In the genomic region with DNA sequence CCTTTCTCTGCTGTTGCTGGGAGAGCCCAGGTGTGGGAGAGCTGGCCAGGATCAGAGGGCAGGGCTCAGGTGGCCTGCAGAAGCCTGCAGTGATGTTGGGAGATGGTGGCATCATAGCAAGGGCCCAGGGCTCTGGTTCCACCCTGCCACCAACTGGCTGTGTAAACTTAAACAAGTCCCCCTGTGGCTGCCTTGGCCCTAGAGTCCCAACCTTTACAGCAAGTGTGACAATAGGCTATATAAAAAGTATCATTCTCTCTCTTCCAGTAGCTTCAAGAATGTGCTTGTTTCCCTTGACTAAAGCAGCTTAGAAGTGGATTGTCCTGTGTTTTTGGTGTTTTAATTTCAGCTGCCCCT, we compare ENCODE assay signal across 14 cellular contexts.
A peak's percentile ranks its signal among the peaks of the same experiment; 100 is the strongest.
DNase-seq lines count a peak whose midpoint lies in the region; ATAC-seq and TF ChIP-seq lines count a peak whose summit lies in the region.
"Had no signal": no experiment of that assay in that cellular context is flagged by ENCODE, and none has a peak within 500 bp of the region (broad histone marks: within the 10 kb centered on the region; RNA-seq: fewer than 3 reads in every experiment).

No MANE protein-coding gene starts in this region.

- H3K27ac Mint-ChIP-seq in chondrocyte (ENCODE audit: unreplicated experiment), result peak overlapping the region; percentile 41
- H3K27ac Mint-ChIP-seq in stimulated activated naive CD8-positive, alpha-beta T cell treated with anti-CD3 and anti-CD28 coated beads, Interleukin-15, amount 100 ng/mL, for 72 hours, result no peak overlapping the region

- H3K4me3 ChIP-seq in heart right ventricle (no peak overlapping the region), IMR-90 (ENCODE audit: insufficient read depth, low read depth, low read length) (no peak overlapping the region)
- H3K4me3 ChIP-seq: vagina had no signal

- H3K4me3 Mint-ChIP-seq in chondrocyte (ENCODE audit: unreplicated experiment), result no peak overlapping the region
- H3K4me3 Mint-ChIP-seq in stimulated activated naive CD8-positive, alpha-beta T cell treated with anti-CD3 and anti-CD28 coated beads, Interleukin-15, amount 100 ng/mL, for 72 hours, result no peak overlapping the region

- in situ Hi-C loops in IMR-90 (cut with MboI; ENCODE audit: low sequenced_read_pairs), result no loop called here

- H3K27ac ChIP-seq in heart right ventricle (peak overlapping the region in 6 of 10 donors; percentile 7 to 70 (median 52)), IMR-90 (ENCODE audit: insufficient read depth, low read length) (no peak overlapping the region)
- H3K27ac ChIP-seq: vagina had no signal

- no peak overlapping the region for H4K91ac ChIP-seq in IMR-90 (ENCODE audit: insufficient read depth, low read depth, low read length)

- intact Hi-C loops in heart right ventricle (cut with DNase I) (loop anchor here in 1 of 10 donors (5.0 kb wide), 1 partner anchor 85 kb away; no protein-coding TSS in a partner anchor), cardiac septum (cut with DNase I) (no loop called here), IMR-90 (cut with micrococcal nuclease) (loop anchor here (2.0 kb wide), 1 partner anchor 58 kb away; no protein-coding TSS in a partner anchor)

- H3K27me3 ChIP-seq in heart right ventricle (no peaks in the 10 kb centered on the region), IMR-90 (ENCODE audit: control insufficient read depth, insufficient read depth, low read length) (peaks cover 7% of the 10 kb centered on the region; the same call in 1 of the 2 replicates)
- H3K27me3 ChIP-seq: brain microvascular endothelial cell, vagina had no signal

- peaks cover 3% of the 10 kb centered on the region; the same call in 1 of the 2 replicates for H4K20me1 ChIP-seq in IMR-90 (ENCODE audit: insufficient read depth, low read length)

- no peak overlapping the region for H3K23ac ChIP-seq in IMR-90 (ENCODE audit: low read depth, low read length)

- no peak overlapping the region for H3K4me2 ChIP-seq in IMR-90 (ENCODE audit: low read depth, low read length)

- H3K56ac ChIP-seq in IMR-90 (ENCODE audit: extremely low read depth, insufficient read depth, low read length), result no peak overlapping the region

- H3K27me3 Mint-ChIP-seq in chondrocyte (ENCODE audit: low read depth), result peaks cover 1% of the 10 kb centered on the region
- peaks cover 58% of the 10 kb centered on the region for H3K27me3 Mint-ChIP-seq in stimulated activated naive CD8-positive, alpha-beta T cell treated with anti-CD3 and anti-CD28 coated beads, Interleukin-15, amount 100 ng/mL, for 72 hours

- no TSS peak for BruUV-seq in IMR-90 (replicated peaks; lab: Mats Ljungman, UMichigan)

- POLR2A ChIA-PET in IMR-90 (lab: Charles Lee; ENCODE audit: unreplicated experiment), result no interaction called here

- peaks cover 19% of the 10 kb centered on the region for H3K9me1 ChIP-seq in IMR-90 (ENCODE audit: insufficient read depth, low read length)

- TF ChIP-seq POLR2A in IMR-90 (IDR thresholded peaks at IDR 0.05; ENCODE audit: low read depth, low read length), result no peak

- H3K4me1 ChIP-seq in heart right ventricle (peaks cover 0 to 16% (median 8%) of the 10 kb centered on the region in 9 donors), IMR-90 (ENCODE audit: control insufficient read depth, insufficient read depth, low read length) (peaks cover 11% of the 10 kb centered on the region)
- H3K4me1 ChIP-seq: vagina had no signal

- 0 out of 2 replicates have a peak overlapping the region, but pooled peaks have one; percentile 9 for H2BK20ac ChIP-seq in IMR-90 (ENCODE audit: low read depth, low read length)

- H2AFZ ChIP-seq in IMR-90 (replicated peaks; ENCODE audit: low read length, poor library complexity), result peak overlapping the region; percentile 5

- no peaks in the 10 kb centered on the region for H3K79me1 ChIP-seq in IMR-90 (ENCODE audit: low read depth in 1 of 2, low read length in 2 of 2)

- H3K14ac ChIP-seq in IMR-90 (replicated peaks; ENCODE audit: low read depth, low read length), result no peak overlapping the region

- ATAC-seq in heart right ventricle, result no peak
- no peak; the same call in 1 of the 2 replicates for ATAC-seq in IMR-90 (ENCODE audit: low read depth)
- peak; percentile 63 for ATAC-seq in stimulated activated naive CD8-positive, alpha-beta T cell treated with anti-CD3 and anti-CD28 coated beads, Interleukin-15, amount 100 ng/mL, for 72 hours
- no peak for ATAC-seq in GM18520 (IDR thresholded peaks at IDR 0.05; ENCODE audit: unreplicated experiment)
- ATAC-seq in HG03139 (IDR thresholded peaks at IDR 0.05; ENCODE audit: unreplicated experiment), result no peak
- ATAC-seq: left colon had no signal

- H3K4ac ChIP-seq in IMR-90 (ENCODE audit: low read depth, low read length), result no peak overlapping the region; the same call in 1 of the 2 replicates

- TF ChIP-seq RAD21 in IMR-90 (IDR thresholded peaks at IDR 0.05; ENCODE audit: low read length), result no peak

- TF ChIP-seq CTCF in heart right ventricle (IDR thresholded peaks at IDR 0.05), result no peak
- no peak for TF ChIP-seq CTCF in IMR-90 (conservative IDR thresholded peaks at IDR 0.05; ENCODE audit: low read depth, low read length)
- TF ChIP-seq CTCF in chondrocyte (IDR thresholded peaks at IDR 0.05), result no peak

- no peak overlapping the region for H3K18ac ChIP-seq in IMR-90 (ENCODE audit: low read depth, low read length)

- H2BK120ac ChIP-seq in IMR-90 (ENCODE audit: low read depth, low read length), result peak overlapping the region; percentile 1; the same call in 1 of the 2 replicates

- no peak overlapping the region for H2AK5ac ChIP-seq in IMR-90 (ENCODE audit: low read depth, low read length)

- no peaks in the 10 kb centered on the region for H3K36me3 Mint-ChIP-seq in chondrocyte (ENCODE audit: low read depth)

- no peak overlapping the region for H4K8ac ChIP-seq in IMR-90 (ENCODE audit: low read depth in 2 of 2, low read length in 2 of 2)

- H2BK15ac ChIP-seq in IMR-90 (ENCODE audit: low read depth, low read length), result no peak overlapping the region

- no peak for DNase-seq in heart right ventricle
- no peak for DNase-seq in cardiac septum (ENCODE audit: low spot score)
- DNase-seq in IMR-90, result no peak
- no peak for DNase-seq in chondrocyte (ENCODE audit: low spot score)
- DNase-seq in stimulated activated naive CD8-positive, alpha-beta T cell treated with anti-CD3 and anti-CD28 coated beads, Interleukin-15, amount 100 ng/mL, for 72 hours, result no peak
- DNase-seq in epidermal melanocyte (ENCODE audit: insufficient read length, low spot score), result no peak
- DNase-seq: activated naive CD4-positive, alpha-beta T cell; Kasumi-1; left colon; stimulated activated naive CD4-positive, alpha-beta T cell had no signal

- H3K36me3 ChIP-seq in heart right ventricle (no peaks in the 10 kb centered on the region), IMR-90 (ENCODE audit: control insufficient read depth, insufficient read depth, low read length) (no peaks in the 10 kb centered on the region)
- H3K36me3 ChIP-seq: brain microvascular endothelial cell, vagina had no signal

- no peak overlapping the region for H3K9ac ChIP-seq in IMR-90 (ENCODE audit: low read depth, low read length)

- CTCF ChIA-PET in IMR-90 (lab: Yijun Ruan, JAX), result interaction anchor here (0.6 kb wide), 1 partner anchor 14 kb away, joined by 4 read pairs; no protein-coding TSS in a partner anchor

- no peak overlapping the region for H2AK9ac ChIP-seq in IMR-90 (replicated peaks; ENCODE audit: low read depth, low read length, poor library complexity)

- H4K5ac ChIP-seq in IMR-90 (ENCODE audit: low read depth, low read length), result no peak overlapping the region

- H3K4me1 Mint-ChIP-seq in chondrocyte (ENCODE audit: low read depth), result peaks cover 32% of the 10 kb centered on the region
- H3K4me1 Mint-ChIP-seq in stimulated activated naive CD8-positive, alpha-beta T cell treated with anti-CD3 and anti-CD28 coated beads, Interleukin-15, amount 100 ng/mL, for 72 hours, result peaks cover 28% of the 10 kb centered on the region

- dilution Hi-C loops in IMR-90 (cut with HindIII; ENCODE audit: low sequenced_read_pairs, unreplicated experiment), result no loop called here

- H3K9me3 Mint-ChIP-seq in chondrocyte (ENCODE audit: low read depth), result no peaks in the 10 kb centered on the region
- H3K9me3 Mint-ChIP-seq in stimulated activated naive CD8-positive, alpha-beta T cell treated with anti-CD3 and anti-CD28 coated beads, Interleukin-15, amount 100 ng/mL, for 72 hours, result no peaks in the 10 kb centered on the region

- H3K9me3 ChIP-seq in heart right ventricle (no peaks in the 10 kb centered on the region), IMR-90 (ENCODE audit: control insufficient read depth, insufficient read depth, low read length) (no peaks in the 10 kb centered on the region)
- H3K9me3 ChIP-seq: vagina had no signal

- no peak overlapping the region for H2BK5ac ChIP-seq in IMR-90 (ENCODE audit: low read depth, low read length, poor library complexity, severe bottlenecking)

TF ChIP-seq in IMR-90, 13 proteins besides CTCF, POLR2A, EP300 and RAD21 (continues in another document):
- TF ChIP-seq SMC3 (IDR thresholded peaks at IDR 0.05; ENCODE audit: low read depth, low read length) (no peak), MAZ (IDR thresholded peaks at IDR 0.05; ENCODE audit: borderline replicate concordance, low read depth, low read length) (no peak), NFE2L2 (IDR thresholded peaks at IDR 0.05; ENCODE audit: low read depth, low read length) (no peak), MAFK (IDR thresholded peaks at IDR 0.05; ENCODE audit: low read depth, low read length) (no peak), FOS (IDR thresholded peaks at IDR 0.05; ENCODE audit: low read depth, low read length) (no peak), BHLHE40 (IDR thresholded peaks at IDR 0.05; ENCODE audit: low read depth, low read length) (no peak), RFX5 (IDR thresholded peaks at IDR 0.05; ENCODE audit: low read depth, low read length) (no peak), CHD1 (IDR thresholded peaks at IDR 0.05; ENCODE audit: low read depth, low read length) (no peak), RCOR1 (IDR thresholded peaks at IDR 0.05; ENCODE audit: insufficient replicate concordance, low read length) (no peak)
- TF ChIP-seq, protein P1, sequence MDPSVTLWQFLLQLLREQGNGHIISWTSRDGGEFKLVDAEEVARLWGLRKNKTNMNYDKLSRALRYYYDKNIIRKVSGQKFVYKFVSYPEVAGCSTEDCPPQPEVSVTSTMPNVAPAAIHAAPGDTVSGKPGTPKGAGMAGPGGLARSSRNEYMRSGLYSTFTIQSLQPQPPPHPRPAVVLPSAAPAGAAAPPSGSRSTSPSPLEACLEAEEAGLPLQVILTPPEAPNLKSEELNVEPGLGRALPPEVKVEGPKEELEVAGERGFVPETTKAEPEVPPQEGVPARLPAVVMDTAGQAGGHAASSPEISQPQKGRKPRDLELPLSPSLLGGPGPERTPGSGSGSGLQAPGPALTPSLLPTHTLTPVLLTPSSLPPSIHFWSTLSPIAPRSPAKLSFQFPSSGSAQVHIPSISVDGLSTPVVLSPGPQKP (IDR thresholded peaks at IDR 0.05; ENCODE audit: borderline replicate concordance, low read depth, low read length), result no peak
